ENCODE assay signal across 8 cellular contexts in the genomic region with DNA sequence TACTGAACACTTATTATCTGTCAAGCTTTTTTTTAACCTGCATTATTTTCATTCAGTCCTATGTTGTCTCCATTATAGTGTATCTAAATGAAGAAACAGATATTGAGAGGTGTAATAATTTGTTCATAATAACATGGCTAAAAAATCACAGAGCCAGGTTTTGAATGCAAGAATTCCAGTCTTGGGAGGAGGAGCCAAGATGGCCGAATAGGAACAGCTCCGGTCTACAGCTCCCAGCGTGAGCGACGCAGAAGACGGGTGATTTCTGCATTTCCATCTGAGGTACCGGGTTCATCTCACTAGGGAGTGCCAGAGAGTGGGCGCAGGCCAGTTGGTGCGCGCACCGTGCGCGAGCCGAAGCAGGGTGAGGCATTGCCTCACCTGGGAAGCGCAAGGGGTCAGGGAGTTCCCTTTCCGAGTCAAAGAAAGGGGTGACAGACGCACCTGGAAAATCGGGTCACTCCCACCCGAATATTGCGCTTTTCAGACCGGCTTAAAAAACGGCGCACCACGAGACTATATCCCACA. TPM values are rescaled to one million over a fixed set of nuclear protein-coding genes. Genes with fewer than 3 reads are reported as not detected.
DNase-seq lines count a peak whose midpoint lies in the region; ATAC-seq and TF ChIP-seq lines count a peak whose summit lies in the region.
"Not testable (repeated sequence)": the region's sequence is repeated elsewhere in the genome, so short reads cannot be mapped to it uniquely, and the experiment has no call there.
"Had no signal": no experiment of that assay in that cellular context is flagged by ENCODE, and none has a peak within 500 bp of the region (broad histone marks: within the 10 kb centered on the region; RNA-seq: fewer than 3 reads in every experiment).

No MANE protein-coding gene starts in this region.

- no CpG with 5 or more reads among the region's 24 CpGs for WGBS in H9 (ENCODE audit: extremely low coverage, insufficient read length, low lambda C conversion rate)

- H3K27ac Mint-ChIP-seq in Caco-2 (ENCODE audit: unreplicated experiment) (peak overlapping the region; percentile 22), H9 (peak overlapping the region in 2 of 3 experiments; percentile 73 to 78; a peak in 2 of 7 replicates), progenitor cell of endocrine pancreas (peak overlapping the region; percentile 37)
- not testable (repeated sequence) for H3K27ac Mint-ChIP-seq in WTC11

- H3K36me3 ChIP-seq in Caco-2 (ENCODE audit: control insufficient read depth, insufficient read depth, low read length) = not testable (repeated sequence)

- DNase-seq in Caco-2 (peak; percentile 45 to 47), NCI-H2227 (lab: John Stamatoyannopoulos, UW; ENCODE audit: unreplicated experiment) (peak; percentile 27), NCI-H774 (lab: John Stamatoyannopoulos, UW) (peak; percentile 6)
- DNase-seq in H9; WTC11 (ENCODE audit: low spot score); fibroblast of villous mesenchyme (ENCODE audit: low read depth); progenitor cell of endocrine pancreas (ENCODE audit: low spot score, unreplicated experiment): not testable (repeated sequence)

- H3K27me3 Mint-ChIP-seq in Caco-2 (ENCODE audit: insufficient read depth, unreplicated experiment); H9 (ENCODE audit: low read depth); WTC11 (ENCODE audit: low read depth); progenitor cell of endocrine pancreas: not testable (repeated sequence)

- H4K8ac ChIP-seq in H9 (replicated peaks; ENCODE audit: insufficient read length, low read depth, low read length) = not testable (repeated sequence)

- CTCF ChIA-PET in Caco-2 (lab: Charles Lee) = not testable (repeated sequence)
- CTCF ChIA-PET in WTC11 (lab: Charles Lee) = interaction anchor here (1.1 kb wide), 1 partner anchor 151 kb away, joined by 3 read pairs; no protein-coding TSS in a partner anchor

- H4K91ac ChIP-seq in H9 (ENCODE audit: insufficient read length, low read depth, low read length) = not testable (repeated sequence)

- H3K18ac ChIP-seq in H9 (ENCODE audit: insufficient read length, low read depth, low read length) = not testable (repeated sequence)

- H3K79me1 ChIP-seq in H9 (ENCODE audit: insufficient read depth, low read depth, low read length, poor library complexity, severe bottlenecking) = not testable (repeated sequence)

- not testable (repeated sequence) for H3K14ac ChIP-seq in H9 (ENCODE audit: insufficient read depth, low read length)

- H3K9ac ChIP-seq in H9 (ENCODE audit: extremely low read depth, insufficient read length, low read length) = not testable (repeated sequence)

- POLR2A ChIA-PET in Caco-2 (lab: Charles Lee); WTC11 (lab: Charles Lee): not testable (repeated sequence)

- H3K23ac ChIP-seq in H9 (ENCODE audit: insufficient read length, low read depth, low read length) = not testable (repeated sequence)

- H3K4me3 Mint-ChIP-seq in Caco-2 (ENCODE audit: unreplicated experiment) = peak overlapping the region; percentile 76
- H3K4me3 Mint-ChIP-seq in H9 = not testable (repeated sequence)
- H3K4me3 Mint-ChIP-seq in WTC11 = peak overlapping the region; percentile 54
- peak overlapping the region; percentile 40 for H3K4me3 Mint-ChIP-seq in progenitor cell of endocrine pancreas (ENCODE audit: low read depth)

- peak overlapping the region; percentile 39 for H3K4me3 ChIP-seq in Caco-2 (ENCODE audit: low read depth, low read length)
- peak overlapping the region; percentile 9 for H3K4me3 ChIP-seq in fibroblast of villous mesenchyme (ENCODE audit: low read depth, low read length)

- not testable (repeated sequence) for H3K56ac ChIP-seq in H9 (ENCODE audit: insufficient read length, low read depth, low read length)

- not testable (repeated sequence) for H3K79me2 ChIP-seq in H9 (ENCODE audit: insufficient read depth, low read length)

- not testable (repeated sequence) for H3K9me3 Mint-ChIP-seq in Caco-2 (ENCODE audit: unreplicated experiment); H9; WTC11; progenitor cell of endocrine pancreas (ENCODE audit: low read depth)

- H2BK15ac ChIP-seq in H9 (ENCODE audit: low read depth, low read length) = not testable (repeated sequence)

- H2AK5ac ChIP-seq in H9 (ENCODE audit: insufficient read length, low read length) = not testable (repeated sequence)

- H2AFZ ChIP-seq in H9 (ENCODE audit: low read length) = not testable (repeated sequence)

- H3K4ac ChIP-seq in H9 (ENCODE audit: low read depth, low read length) = not testable (repeated sequence)

- not testable (repeated sequence) for H3T11ph ChIP-seq in H9 (ENCODE audit: low read length)

- H3K4me1 Mint-ChIP-seq in Caco-2 (ENCODE audit: low read depth, unreplicated experiment); H9; WTC11; progenitor cell of endocrine pancreas (ENCODE audit: low read depth): not testable (repeated sequence)

- not testable (repeated sequence) for H3K4me2 ChIP-seq in H9 (ENCODE audit: insufficient read depth, insufficient read length, low read length)

- H2BK120ac ChIP-seq in H9 (ENCODE audit: low read depth, low read length, poor library complexity, severe bottlenecking) = not testable (repeated sequence)

- BruUV-seq in Caco-2 (replicated peaks; lab: Mats Ljungman, UMichigan) = not testable (repeated sequence)

- not testable (repeated sequence) for ATAC-seq in WTC11

- not testable (repeated sequence) for H3K27ac ChIP-seq in H9 (ENCODE audit: insufficient read length, low read depth, low read length)

- intact Hi-C loops in Caco-2 (cut with micrococcal nuclease; ENCODE audit: unreplicated experiment) = not testable (repeated sequence)

- H2BK5ac ChIP-seq in H9 (ENCODE audit: insufficient read length, low read length) = not testable (repeated sequence)

- not testable (repeated sequence) for H4K5ac ChIP-seq in H9 (ENCODE audit: insufficient read length, low read depth, low read length)

- H3K23me2 ChIP-seq in H9 (ENCODE audit: insufficient read length, low read depth, low read length, poor library complexity, severe bottlenecking) = not testable (repeated sequence)

- not testable (repeated sequence) for H3K4me1 ChIP-seq in Caco-2; H9 (ENCODE audit: insufficient read depth, low read length)

- not testable (repeated sequence) for H3K36me3 Mint-ChIP-seq in Caco-2 (ENCODE audit: insufficient read depth, unreplicated experiment); H9 (ENCODE audit: insufficient read depth in 1 of 3, low read depth in 3 of 3); WTC11; progenitor cell of endocrine pancreas (ENCODE audit: insufficient read depth)

- not testable (repeated sequence) for H2BK20ac ChIP-seq in H9 (ENCODE audit: low read depth, low read length, poor library complexity, severe bottlenecking)

- H4K20me1 ChIP-seq in H9 (ENCODE audit: control insufficient read depth, insufficient read depth, insufficient read length) = not testable (repeated sequence)

- TF ChIP-seq CTCF in Caco-2 (IDR thresholded peaks at IDR 0.05; ENCODE audit: insufficient read depth in 1 of 2, low read depth in 1 of 2, low read length in 1 of 2, severe bottlenecking in 1 of 2, unreplicated experiment in 1 of 2); H9 (conservative IDR thresholded peaks at IDR 0.05); WTC11 (IDR thresholded peaks at IDR 0.05); fibroblast of villous mesenchyme (IDR thresholded peaks at IDR 0.05; ENCODE audit: insufficient read depth, low read depth, low read length); progenitor cell of endocrine pancreas (IDR thresholded peaks at IDR 0.05; ENCODE audit: unreplicated experiment): not testable (repeated sequence)

- not testable (repeated sequence) for H3K27me3 ChIP-seq in Caco-2 (replicated peaks; ENCODE audit: control insufficient read depth, insufficient read depth, low read length); H9 (ENCODE audit: insufficient read depth, low read length)

- not testable (repeated sequence) for H3K9me3 ChIP-seq in Caco-2; H9 (ENCODE audit: control insufficient read depth, low read depth, low read length)

- not testable (repeated sequence) for H2BK12ac ChIP-seq in H9 (ENCODE audit: insufficient read length, low read depth, low read length)

RNA-seq across cellular contexts. Expression of a gene that starts 22.0 kb away (rescaled TPM):
- not detected in 2 replicates for total RNA-seq in Caco-2 (2022)
- 0.13 and 0.48 TPM in 2 replicates for total RNA-seq in H9 (2021)
- 15.1 to 19.0 TPM (median 18.8 TPM) in 3 replicates for total RNA-seq in WTC11 (2021)
- total RNA-seq in fibroblast of villous mesenchyme = 0.86 and 0.97 TPM in 2 replicates
- total RNA-seq in progenitor cell of endocrine pancreas = 0.17 and 0.20 TPM in 2 replicates
- total RNA-seq: G401 had no signal
